27 cellular contexts compared by ENCODE assay signal in the genomic region with DNA sequence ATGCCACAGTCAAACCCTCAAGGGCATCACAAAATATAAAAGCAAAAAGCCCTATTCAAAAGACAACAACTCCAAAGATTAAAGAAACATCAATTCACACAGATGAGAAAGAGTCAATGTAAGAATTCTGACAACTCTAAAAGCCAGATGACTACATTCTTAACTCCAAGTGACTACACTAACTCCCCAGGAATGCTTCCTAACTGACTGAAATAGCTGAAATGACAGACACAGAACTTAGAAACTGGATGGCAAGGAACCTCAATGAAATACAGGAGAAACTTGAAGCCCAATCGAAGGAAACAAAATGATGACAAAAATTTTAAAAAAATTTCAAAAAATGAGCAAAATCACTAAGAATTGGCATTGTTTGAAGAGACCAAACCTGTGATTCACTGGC.
A peak's percentile ranks its signal among the peaks of the same experiment; 100 is the strongest.
DNase-seq lines count a peak whose midpoint lies in the region; ATAC-seq, FAIRE-seq and TF ChIP-seq lines count a peak whose summit lies in the region.
"Had no signal": no experiment of that assay in that cellular context is flagged by ENCODE, and none has a peak within 500 bp of the region (broad histone marks: within the 10 kb centered on the region; RNA-seq: fewer than 3 reads in every experiment).

No MANE protein-coding gene starts in this region.

- no peak overlapping the region for H3K9ac ChIP-seq in IMR-90 (ENCODE audit: low read depth, low read length)

- peak overlapping the region; percentile 47 for H2BK5ac ChIP-seq in IMR-90 (ENCODE audit: low read depth, low read length, poor library complexity, severe bottlenecking)

- no peaks in the 10 kb centered on the region for H3K4me1 Mint-ChIP-seq in CD4-positive, alpha-beta T cell (ENCODE audit: low read depth)
- H3K4me1 Mint-ChIP-seq: activated naive CD8-positive, alpha-beta T cell treated with anti-CD3 and anti-CD28 coated beads for 36 hours had no signal

- H3K36me3 Mint-ChIP-seq in CD4-positive, alpha-beta T cell (ENCODE audit: low read depth), result no peaks in the 10 kb centered on the region
- H3K36me3 Mint-ChIP-seq: activated naive CD8-positive, alpha-beta T cell treated with anti-CD3 and anti-CD28 coated beads for 36 hours had no signal

- peak; percentile 15 for DNase-seq in AG08396 (ENCODE audit: low spot score)
- DNase-seq in IMR-90, result peak; percentile 70
- peak; percentile 14 to 48 for DNase-seq in cardiac fibroblast (ENCODE audit: low read depth in 2 of 2)
- DNase-seq in foreskin fibroblast, result peak; percentile 37 to 51
- DNase-seq in NCI-H774 (lab: John Stamatoyannopoulos, UW), result no peak
- DNase-seq in CD4-positive, alpha-beta T cell, result no peak
- no peak for DNase-seq in GM19239 (ENCODE audit: insufficient read length, low spot score)
- no peak for DNase-seq in COLO668 (lab: John Stamatoyannopoulos, UW; ENCODE audit: unreplicated experiment)
- DNase-seq: activated CD4-positive, alpha-beta T cell treated with anti-CD3 and anti-CD28 coated beads for 48 hours; activated gamma-delta T cell; activated naive CD8-positive, alpha-beta T cell treated with anti-CD3 and anti-CD28 coated beads for 36 hours; DMS153; dorsolateral prefrontal cortex; left ventricle myocardium superior; MV-4-11; NCI-H1436 treated with DMSO at 0.1 percent for 48 hours; NCI-H2081 treated with DMSO at 0.1 percent for 48 hours; NCI-H345; NCI-H69; posterior cingulate gyrus; stimulated activated CD4-positive, alpha-beta T cell treated with anti-CD3 and anti-CD28 coated beads, Interleukin-4, amount 100 ng/mL, for 1 hour; T1000 had no signal

- no peak overlapping the region for H3K27ac ChIP-seq in IMR-90 (ENCODE audit: insufficient read depth, low read length)
- H3K27ac ChIP-seq in CD4-positive, alpha-beta T cell (ENCODE audit: low read depth, low read length), result no peak overlapping the region
- H3K27ac ChIP-seq: A549, dorsolateral prefrontal cortex, tibial nerve had no signal

- WGBS in IMR-90 (ENCODE audit: extremely low coverage in 2 of 2, insufficient read length in 1 of 2), 2 experiments, result no CpG with 5 or more reads among the region's 1 CpG

- no peak overlapping the region for H3K27ac Mint-ChIP-seq in CD4-positive, alpha-beta T cell
- H3K27ac Mint-ChIP-seq: activated naive CD8-positive, alpha-beta T cell treated with anti-CD3 and anti-CD28 coated beads for 36 hours had no signal

- 0 out of 2 replicates have a peak overlapping the region, but pooled peaks have one; percentile 19 for H3K14ac ChIP-seq in IMR-90 (replicated peaks; ENCODE audit: low read depth, low read length)

- CTCF ChIA-PET in IMR-90 (lab: Yijun Ruan, JAX), result no interaction called here
- CTCF ChIA-PET in CD4-positive, alpha-beta T cell (lab: Charles Lee), result no interaction called here

- peak overlapping the region; percentile 68; the same call in 1 of the 3 replicates for H2BK15ac ChIP-seq in IMR-90 (ENCODE audit: low read depth, low read length)

- H3K79me1 ChIP-seq in IMR-90 (ENCODE audit: low read depth in 1 of 2, low read length in 2 of 2), result no peaks in the 10 kb centered on the region

- H4K20me1 ChIP-seq in IMR-90 (ENCODE audit: insufficient read depth, low read length), result no peaks in the 10 kb centered on the region

- BruUV-seq in IMR-90 (replicated peaks; lab: Mats Ljungman, UMichigan), result no TSS peak

- peak overlapping the region; percentile 13; the same call in 1 of the 2 replicates for H3K4me2 ChIP-seq in IMR-90 (ENCODE audit: low read depth, low read length)
- H3K4me2 ChIP-seq: A549 had no signal

- POLR2A ChIA-PET in IMR-90 (lab: Charles Lee; ENCODE audit: unreplicated experiment), result interaction anchor here (0.5 kb wide), 1 partner anchor 51 kb away, joined by 5 read pairs; no protein-coding TSS in a partner anchor
- POLR2A ChIA-PET in CD4-positive, alpha-beta T cell (lab: Charles Lee), result no interaction called here

- peak overlapping the region; percentile 48; the same call in 1 of the 2 replicates for H3K4ac ChIP-seq in IMR-90 (ENCODE audit: low read depth, low read length)

- no peak overlapping the region for H2AK9ac ChIP-seq in IMR-90 (replicated peaks; ENCODE audit: low read depth, low read length, poor library complexity)

- H4K8ac ChIP-seq in IMR-90 (ENCODE audit: low read depth in 2 of 2, low read length in 2 of 2), result peak overlapping the region in 1 of 2 experiments; percentile 26; a peak in 2 of 4 replicates

- 0 out of 2 replicates have a peak overlapping the region, but pooled peaks have one; percentile 40 for H4K91ac ChIP-seq in IMR-90 (ENCODE audit: insufficient read depth, low read depth, low read length)

- H2AFZ ChIP-seq in IMR-90 (replicated peaks; ENCODE audit: low read length, poor library complexity), result no peak overlapping the region

- intact Hi-C loops in IMR-90 (cut with micrococcal nuclease), result no loop called here
- intact Hi-C loops in CD4-positive, alpha-beta T cell (cut with DNase I, micrococcal nuclease), result no loop called here

- no peak overlapping the region for H3K56ac ChIP-seq in IMR-90 (ENCODE audit: extremely low read depth, insufficient read depth, low read length)

- in situ Hi-C loops in IMR-90 (cut with MboI; ENCODE audit: low sequenced_read_pairs), result no loop called here

- H3K4me3 Mint-ChIP-seq in CD4-positive, alpha-beta T cell, result no peak overlapping the region
- H3K4me3 Mint-ChIP-seq: activated naive CD8-positive, alpha-beta T cell treated with anti-CD3 and anti-CD28 coated beads for 36 hours had no signal

- H3K9me3 Mint-ChIP-seq in CD4-positive, alpha-beta T cell, result peaks cover 1% of the 10 kb centered on the region
- H3K9me3 Mint-ChIP-seq: activated naive CD8-positive, alpha-beta T cell treated with anti-CD3 and anti-CD28 coated beads for 36 hours had no signal

- peaks cover 3% of the 10 kb centered on the region; the same call in 1 of the 2 replicates for H3K9me1 ChIP-seq in IMR-90 (ENCODE audit: insufficient read depth, low read length)

- H2AK5ac ChIP-seq in IMR-90 (ENCODE audit: low read depth, low read length), result no peak overlapping the region

- H3K23ac ChIP-seq in IMR-90 (ENCODE audit: low read depth, low read length), result no peak overlapping the region

- TF ChIP-seq RAD21 in IMR-90 (IDR thresholded peaks at IDR 0.05; ENCODE audit: low read length), result no peak

- no peak overlapping the region for H3K4me3 ChIP-seq in IMR-90 (ENCODE audit: insufficient read depth, low read depth, low read length)
- H3K4me3 ChIP-seq in cardiac fibroblast (replicated peaks in 1 of 2; ENCODE audit: low read depth in 2 of 2, low read length in 2 of 2), result no peak overlapping the region
- H3K4me3 ChIP-seq in foreskin fibroblast (ENCODE audit: low read depth in 1 of 2, low read length in 2 of 2), result no peak overlapping the region
- H3K4me3 ChIP-seq: A549, dorsolateral prefrontal cortex, HAP-1, tibial nerve had no signal

- H2BK20ac ChIP-seq in IMR-90 (ENCODE audit: low read depth, low read length), result peak overlapping the region; percentile 52

- H3K27me3 ChIP-seq in IMR-90 (ENCODE audit: control insufficient read depth, insufficient read depth, low read length), result no peaks in the 10 kb centered on the region
- H3K27me3 ChIP-seq in CD4-positive, alpha-beta T cell (ENCODE audit: control insufficient read depth, insufficient read depth, low read length), result no peaks in the 10 kb centered on the region
- H3K27me3 ChIP-seq: dorsolateral prefrontal cortex, tibial nerve had no signal

- TF ChIP-seq CTCF in IMR-90 (conservative IDR thresholded peaks at IDR 0.05; ENCODE audit: low read depth, low read length), result no peak
- no peak for TF ChIP-seq CTCF in cardiac fibroblast (IDR thresholded peaks at IDR 0.05; ENCODE audit: low read depth, low read length)
- TF ChIP-seq CTCF in foreskin fibroblast (IDR thresholded peaks at IDR 0.05; ENCODE audit: low read depth, low read length), result no peak
- TF ChIP-seq CTCF in CD4-positive, alpha-beta T cell (IDR thresholded peaks at IDR 0.05), result no peak

- peak; percentile 96 for ATAC-seq in IMR-90 (ENCODE audit: low read depth)
- ATAC-seq in CD4-positive, alpha-beta T cell (ENCODE audit: poor library complexity), result no peak
- ATAC-seq: A549, left ventricle myocardium superior, sciatic nerve had no signal

- no peaks in the 10 kb centered on the region for H3K9me3 ChIP-seq in IMR-90 (ENCODE audit: control insufficient read depth, insufficient read depth, low read length)
- H3K9me3 ChIP-seq in CD4-positive, alpha-beta T cell (ENCODE audit: control insufficient read depth, low read length), result no peaks in the 10 kb centered on the region
- H3K9me3 ChIP-seq: A549, HAP-1, tibial nerve had no signal

- peak overlapping the region; percentile 48; the same call in 1 of the 2 replicates for H3K18ac ChIP-seq in IMR-90 (ENCODE audit: low read depth, low read length)

- FAIRE-seq in GM19239 (lab: Jason Lieb, UNC), result no peak
- FAIRE-seq: A549, keratinocyte had no signal

- H3K4me1 ChIP-seq in IMR-90 (ENCODE audit: control insufficient read depth, insufficient read depth, low read length), result peaks cover 7% of the 10 kb centered on the region
- H3K4me1 ChIP-seq: A549, HAP-1, tibial nerve had no signal

- TF ChIP-seq POLR2A in IMR-90 (IDR thresholded peaks at IDR 0.05; ENCODE audit: low read depth, low read length), result no peak

- dilution Hi-C loops in IMR-90 (cut with HindIII; ENCODE audit: low sequenced_read_pairs, unreplicated experiment), result no loop called here

- H4K5ac ChIP-seq in IMR-90 (ENCODE audit: low read depth, low read length), result no peak overlapping the region; the same call in 1 of the 2 replicates

- peak overlapping the region; percentile 68 for H2BK120ac ChIP-seq in IMR-90 (ENCODE audit: low read depth, low read length)

- no peaks in the 10 kb centered on the region for H3K36me3 ChIP-seq in IMR-90 (ENCODE audit: control insufficient read depth, insufficient read depth, low read length)
- H3K36me3 ChIP-seq: HAP-1, tibial nerve had no signal

- H3K27me3 Mint-ChIP-seq in CD4-positive, alpha-beta T cell, result no peaks in the 10 kb centered on the region
- H3K27me3 Mint-ChIP-seq: activated naive CD8-positive, alpha-beta T cell treated with anti-CD3 and anti-CD28 coated beads for 36 hours had no signal

TF ChIP-seq in IMR-90, 13 proteins besides CTCF, POLR2A, EP300 and RAD21:
- TF ChIP-seq SMC3 (IDR thresholded peaks at IDR 0.05; ENCODE audit: low read depth, low read length) (no peak), CHD1 (IDR thresholded peaks at IDR 0.05; ENCODE audit: low read depth, low read length) (no peak)

Comparison
In these comparisons a context has a peak if more than half of its experiments do, and no peak if none do; other contexts are left out.
1. DNase-seq: peak in AG08396 (single experiment), IMR-90 (single experiment), cardiac fibroblast (2 of 2) and foreskin fibroblast (2 of 2); none in NCI-H774 (single experiment), CD4-positive, alpha-beta T cell (0 of 10), GM19239 (single experiment) and COLO668 (single experiment).